Comparison of ENCODE assay signal across 2 cellular contexts in genomic region chr17:75159196-75160031, GRCh38.
A peak's percentile ranks its signal among the peaks of the same experiment; 100 is the strongest.
TF ChIP-seq lines count a peak whose summit lies in the region.

No MANE protein-coding gene starts in this region.

TF ChIP-seq in IMR-90, 13 proteins besides CTCF, POLR2A, EP300 and RAD21:
- TF ChIP-seq BHLHE40 (IDR thresholded peaks at IDR 0.05; ENCODE audit: low read depth, low read length) (no peak), FOS (IDR thresholded peaks at IDR 0.05; ENCODE audit: low read depth, low read length) (0 out of 2 replicates have a peak, but pooled peaks have one; percentile 33)

TF ChIP-seq in K562, 482 proteins besides CTCF, POLR2A, EP300 and RAD21:
- no peak for TF ChIP-seq RFX5 (IDR thresholded peaks at IDR 0.05; ENCODE audit: low read depth, low read length)
- peak; percentile 43 to 64; a peak in 3 of 4 replicates for TF ChIP-seq KDM1A (IDR thresholded peaks at IDR 0.05)
